Comparison of ENCODE assay signal across 8 cellular contexts in the genomic region with DNA sequence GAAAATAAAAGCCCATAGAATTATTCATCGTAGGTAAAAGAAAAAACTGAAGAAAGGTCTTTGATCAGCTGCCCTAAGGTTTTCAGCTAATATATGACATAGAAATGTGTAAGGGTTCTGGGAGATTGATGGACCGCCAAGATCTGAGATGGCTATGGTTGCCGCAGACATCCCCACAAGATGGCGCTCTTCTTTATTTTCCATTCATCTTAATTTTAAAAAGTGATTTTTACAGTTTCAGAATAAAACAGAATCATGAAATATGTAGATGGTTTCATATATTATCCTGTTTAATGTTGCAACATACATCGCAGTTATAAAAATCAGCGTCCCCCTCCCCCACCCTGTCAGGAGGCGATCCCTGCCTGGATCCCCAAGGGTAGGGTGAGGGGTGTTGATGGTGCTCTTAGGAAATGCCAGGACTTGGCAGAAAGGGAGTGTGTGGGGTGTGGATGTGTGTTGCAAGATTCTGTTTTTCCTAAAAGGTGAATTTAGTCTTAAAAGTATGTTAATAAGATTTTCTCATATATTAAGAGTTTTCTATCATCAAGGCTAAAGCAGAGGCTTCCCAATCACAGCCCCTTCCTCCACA.
DNase-seq lines count a peak whose midpoint lies in the region; ATAC-seq and TF ChIP-seq lines count a peak whose summit lies in the region.

No MANE protein-coding gene starts in this region.

- no peak for ATAC-seq in HG03045 (IDR thresholded peaks at IDR 0.05; ENCODE audit: unreplicated experiment)

- no peak overlapping the region for H2AFZ ChIP-seq in hepatocyte

- no peak overlapping the region for H3K4me3 ChIP-seq in hepatocyte
- H3K4me3 ChIP-seq in tibial artery, result no peak overlapping the region

- no peak overlapping the region for H3K4me2 ChIP-seq in hepatocyte

- H3K9me3 ChIP-seq in hepatocyte (ENCODE audit: low read depth) (no peaks in the 10 kb centered on the region), tibial artery (no peaks in the 10 kb centered on the region)

- peak; percentile 73 for TF ChIP-seq CTCF in hepatocyte (IDR thresholded peaks at IDR 0.05; ENCODE audit: poor library complexity)
- peak; percentile 54 to 57 for TF ChIP-seq CTCF in tibial artery (IDR thresholded peaks at IDR 0.05)

- no peaks in the 10 kb centered on the region for H3K4me1 ChIP-seq in hepatocyte (ENCODE audit: insufficient read depth)
- peaks cover 0 to 3% (median 0%) of the 10 kb centered on the region in 4 donors for H3K4me1 ChIP-seq in tibial artery

- H3K27me3 ChIP-seq in hepatocyte, result peaks cover 24% of the 10 kb centered on the region
- peaks cover 0 to 3% of the 10 kb centered on the region in 2 donors for H3K27me3 ChIP-seq in tibial artery

- intact Hi-C loops in tibial artery (cut with DNase I; ENCODE audit: low total_unique reads), result no loop called here

- H3K36me3 ChIP-seq in hepatocyte (replicated peaks; ENCODE audit: insufficient read depth, low read depth), result no peaks in the 10 kb centered on the region
- no peaks in the 10 kb centered on the region for H3K36me3 ChIP-seq in tibial artery

- H4K20me1 ChIP-seq in hepatocyte (ENCODE audit: insufficient read depth, poor library complexity, severe bottlenecking), result no peaks in the 10 kb centered on the region

- H3K79me2 ChIP-seq in hepatocyte, result no peaks in the 10 kb centered on the region

- 25% methylated on average over 7 of the region's 7 CpGs for WGBS in hepatocyte (ENCODE audit: low lambda C conversion rate, missing lambda C conversion rate)

- no peak overlapping the region for H3K27ac ChIP-seq in hepatocyte
- no peak overlapping the region for H3K27ac ChIP-seq in tibial artery

- DNase-seq in COLO668 (lab: John Stamatoyannopoulos, UW; ENCODE audit: unreplicated experiment), result peak; percentile 8
- peak; percentile 32 for DNase-seq in HCEC 1CT
- peak; percentile 12 to 21 for DNase-seq in activated CD4-positive, alpha-beta T cell treated with anti-CD3 and anti-CD28 coated beads for 4 hours
- peak; percentile 55 for DNase-seq in hepatocyte (ENCODE audit: low spot score)
- DNase-seq in tibial artery, result no peak
- DNase-seq in pons (ENCODE audit: low spot score), result no peak
- DNase-seq in NCI-H1436 treated with DMSO at 0.1 percent for 48 hours (lab: John Stamatoyannopoulos, UW), result no peak

- H3K9me2 ChIP-seq in hepatocyte (replicated peaks; ENCODE audit: insufficient read depth), result no peaks in the 10 kb centered on the region

Comparison
In these comparisons a context has a peak if more than half of its experiments do, and no peak if none do; other contexts are left out.
1. DNase-seq: peak in COLO668 (single experiment), HCEC 1CT (single experiment), activated CD4-positive, alpha-beta T cell treated with anti-CD3 and anti-CD28 coated beads for 4 hours (2 of 2) and hepatocyte (single experiment); none in tibial artery (0 of 2), pons (single experiment) and NCI-H1436 treated with DMSO at 0.1 percent for 48 hours (single experiment).